ENCODE assay signal across 20 cellular contexts in genomic region chr4:177356191-177356590, GRCh38. TPM values are rescaled to one million over a fixed set of nuclear protein-coding genes. Genes with fewer than 3 reads are reported as not detected.
DNase-seq lines count a peak whose midpoint lies in the region; ATAC-seq, FAIRE-seq and TF ChIP-seq lines count a peak whose summit lies in the region.
"Had no signal": no experiment of that assay in that cellular context is flagged by ENCODE, and none has a peak within 500 bp of the region (broad histone marks: within the 10 kb centered on the region; RNA-seq: fewer than 3 reads in every experiment).

No MANE protein-coding gene starts in this region.

- no peak for TF ChIP-seq EP300 in A549 (IDR thresholded peaks at IDR 0.05)

- H3K4me1 ChIP-seq in A549: peaks cover 16% of the 10 kb centered on the region
- H3K4me1 ChIP-seq in RWPE2 (ENCODE audit: insufficient read depth, poor library complexity, severe bottlenecking): peaks cover 10% of the 10 kb centered on the region
- H3K4me1 ChIP-seq in fibroblast of lung (ENCODE audit: control insufficient read depth, extremely low read depth, insufficient read depth, low read length): no peaks in the 10 kb centered on the region
- H3K4me1 ChIP-seq: BLaER1 had no signal

- no peak for FAIRE-seq in A549 (lab: Jason Lieb, UNC)
- FAIRE-seq: GM12892, H54 had no signal

- no peak overlapping the region for H3K4me3 ChIP-seq in A549
- no peak overlapping the region for H3K4me3 ChIP-seq in RWPE2 (ENCODE audit: severe bottlenecking)
- H3K4me3 ChIP-seq in fibroblast of lung (replicated peaks in 1 of 4; ENCODE audit: control extremely low read depth in 1 of 4, insufficient read depth in 1 of 4, low read depth in 3 of 4, low read length in 4 of 4): no peak overlapping the region
- H3K4me3 ChIP-seq: BLaER1, SK-N-MC had no signal

- CTCF ChIA-PET in A549 (lab: Yijun Ruan, JAX) (interaction anchor here (1.7 kb wide), 1 partner anchor 16 kb away, joined by 4 read pairs; no protein-coding TSS in a partner anchor), HEK293T (lab: Yijun Ruan, JAX) (no interaction called here), T-cell (lab: Charles Lee) (interaction anchor here in 1 of 2 donors (1.0 kb wide), 1 partner anchor 10 kb away, joined by 3 read pairs; no protein-coding TSS in a partner anchor)

- TF ChIP-seq RAD21 in A549 (conservative IDR thresholded peaks at IDR 0.05 in 1 of 2, IDR thresholded peaks at IDR 0.05 in 1 of 2): no peak

- H3K27me3 ChIP-seq in RWPE2 (ENCODE audit: insufficient read depth, poor library complexity, severe bottlenecking) (no peaks in the 10 kb centered on the region), fibroblast of lung (ENCODE audit: control insufficient read depth, insufficient read depth, low read length) (no peaks in the 10 kb centered on the region)
- H3K27me3 ChIP-seq: BLaER1 had no signal

- no peak for TF ChIP-seq CTCF in A549 (IDR thresholded peaks at IDR 0.05)
- no peak for TF ChIP-seq CTCF in RWPE2 (IDR thresholded peaks at IDR 0.05; ENCODE audit: poor library complexity, severe bottlenecking)
- TF ChIP-seq CTCF in fibroblast of lung (conservative IDR thresholded peaks at IDR 0.05 in 1 of 2, IDR thresholded peaks at IDR 0.05 in 1 of 2; ENCODE audit: low read depth in 1 of 2, low read length in 2 of 2): no peak

- peak overlapping the region; percentile 39; the same call in 2 of the 3 replicates for H3K4me2 ChIP-seq in A549
- H3K4me2 ChIP-seq in fibroblast of lung (ENCODE audit: extremely low read depth, insufficient read depth, low read length): no peak overlapping the region
- H3K4me2 ChIP-seq: BLaER1 had no signal

- no peak overlapping the region for H3K27ac Mint-ChIP-seq in T-cell
- H3K27ac Mint-ChIP-seq: CD8-positive, alpha-beta T cell had no signal

- no peaks in the 10 kb centered on the region for H3K27me3 Mint-ChIP-seq in T-cell

- no peaks in the 10 kb centered on the region for H3K9me3 Mint-ChIP-seq in T-cell
- H3K9me3 Mint-ChIP-seq: CD8-positive, alpha-beta T cell had no signal

- intact Hi-C loops in left colon (cut with DNase I, micrococcal nuclease): no loop called here

- H3K36me3 ChIP-seq in RWPE2 (ENCODE audit: low read depth): peaks cover 58% of the 10 kb centered on the region
- no peaks in the 10 kb centered on the region for H3K36me3 ChIP-seq in fibroblast of lung (ENCODE audit: control insufficient read depth, insufficient read depth, low read length)

- no peak for DNase-seq in A549 (ENCODE audit: low read depth in 1 of 2, low spot score in 1 of 2)
- no peak for DNase-seq in HEK293T (ENCODE audit: extremely low spot score)
- DNase-seq in RWPE2 (ENCODE audit: low spot score): no peak
- peak; percentile 43 to 58 for DNase-seq in fibroblast of lung (ENCODE audit: low read depth in 2 of 2)
- DNase-seq in left colon: no peak
- no peak for DNase-seq in T-helper 1 cell
- DNase-seq in T-cell: no peak
- DNase-seq: CD8-positive, alpha-beta T cell; DMS79 treated with DMSO at 0.1 percent for 48 hours; GF-D8; NCI-H1092; NCI-H187; NCI-H446 had no signal

- POLR2A ChIA-PET in A549 (lab: Yijun Ruan, JAX): no interaction called here
- POLR2A ChIA-PET in HEK293T (lab: Yijun Ruan, JAX): no interaction called here
- POLR2A ChIA-PET in T-cell (lab: Charles Lee): no interaction called here

- H3K79me2 ChIP-seq in fibroblast of lung (ENCODE audit: control insufficient read depth, insufficient read depth, low read length): no peaks in the 10 kb centered on the region

- no peak overlapping the region for H3K27ac ChIP-seq in A549
- no peak overlapping the region for H3K27ac ChIP-seq in RWPE2 (ENCODE audit: poor library complexity, severe bottlenecking)
- H3K27ac ChIP-seq in fibroblast of lung (ENCODE audit: insufficient read depth, low read length): no peak overlapping the region
- H3K27ac ChIP-seq: BLaER1, SK-N-MC had no signal

- ATAC-seq in A549 (no peak), RWPE2 (ENCODE audit: low read depth) (0 out of 3 replicates have a peak, but pooled peaks have one; percentile 54), left colon (no peak), GM18520 (IDR thresholded peaks at IDR 0.05; ENCODE audit: unreplicated experiment) (no peak), T-cell (replicated peaks in 1 of 4) (no peak)
- ATAC-seq: CD8-positive, alpha-beta T cell; Panc1; Right ventricle myocardium inferior had no signal

- TF ChIP-seq POLR2A in A549 (IDR thresholded peaks at IDR 0.05; ENCODE audit: low read length): no peak

- H4K20me1 ChIP-seq in fibroblast of lung (ENCODE audit: control insufficient read depth, extremely low read depth, insufficient read depth, low read length): no peaks in the 10 kb centered on the region
- H4K20me1 ChIP-seq: BLaER1 had no signal

- H3K4me1 Mint-ChIP-seq in T-cell: no peaks in the 10 kb centered on the region

- H3K9ac ChIP-seq in fibroblast of lung (ENCODE audit: insufficient read depth, low read length): no peak overlapping the region
- H3K9ac ChIP-seq: BLaER1 had no signal

- H3K4me3 Mint-ChIP-seq in T-cell: no peak overlapping the region
- H3K4me3 Mint-ChIP-seq: CD8-positive, alpha-beta T cell had no signal

- H3K36me3 Mint-ChIP-seq in T-cell: no peaks in the 10 kb centered on the region
- H3K36me3 Mint-ChIP-seq: CD8-positive, alpha-beta T cell had no signal

- no peak overlapping the region for H2AFZ ChIP-seq in fibroblast of lung (ENCODE audit: low read length)

- H3K9me3 ChIP-seq in A549 (no peaks in the 10 kb centered on the region), RWPE2 (ENCODE audit: severe bottlenecking) (no peaks in the 10 kb centered on the region), fibroblast of lung (ENCODE audit: control insufficient read depth, insufficient read depth, low read depth, low read length) (no peaks in the 10 kb centered on the region)
- H3K9me3 ChIP-seq: BLaER1 had no signal

TF ChIP-seq in A549, 52 proteins besides CTCF, POLR2A, EP300 and RAD21 (continues in another document):
- TF ChIP-seq POLR2AphosphoS2 (conservative IDR thresholded peaks at IDR 0.05; ENCODE audit: low read length) (no peak), BHLHE40 (IDR thresholded peaks at IDR 0.05; ENCODE audit: low read depth, low read length) (no peak), ESRRA (IDR thresholded peaks at IDR 0.05; ENCODE audit: borderline replicate concordance, low read length) (no peak), PHF8 (IDR thresholded peaks at IDR 0.05; ENCODE audit: borderline replicate concordance, low read depth) (no peak), HOXB13 (CRISPR knock-in tag; IDR thresholded peaks at IDR 0.05; ENCODE audit: low read depth) (no peak)
- TF ChIP-seq, protein P1, sequence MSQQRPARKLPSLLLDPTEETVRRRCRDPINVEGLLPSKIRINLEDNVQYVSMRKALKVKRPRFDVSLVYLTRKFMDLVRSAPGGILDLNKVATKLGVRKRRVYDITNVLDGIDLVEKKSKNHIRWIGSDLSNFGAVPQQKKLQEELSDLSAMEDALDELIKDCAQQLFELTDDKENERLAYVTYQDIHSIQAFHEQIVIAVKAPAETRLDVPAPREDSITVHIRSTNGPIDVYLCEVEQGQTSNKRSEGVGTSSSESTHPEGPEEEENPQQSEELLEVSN (IDR thresholded peaks at IDR 0.05; ENCODE audit: borderline replicate concordance, low read depth): no peak

TF ChIP-seq in HEK293T, 16 proteins besides CTCF, POLR2A, EP300 and RAD21:
- TF ChIP-seq, protein P2, sequence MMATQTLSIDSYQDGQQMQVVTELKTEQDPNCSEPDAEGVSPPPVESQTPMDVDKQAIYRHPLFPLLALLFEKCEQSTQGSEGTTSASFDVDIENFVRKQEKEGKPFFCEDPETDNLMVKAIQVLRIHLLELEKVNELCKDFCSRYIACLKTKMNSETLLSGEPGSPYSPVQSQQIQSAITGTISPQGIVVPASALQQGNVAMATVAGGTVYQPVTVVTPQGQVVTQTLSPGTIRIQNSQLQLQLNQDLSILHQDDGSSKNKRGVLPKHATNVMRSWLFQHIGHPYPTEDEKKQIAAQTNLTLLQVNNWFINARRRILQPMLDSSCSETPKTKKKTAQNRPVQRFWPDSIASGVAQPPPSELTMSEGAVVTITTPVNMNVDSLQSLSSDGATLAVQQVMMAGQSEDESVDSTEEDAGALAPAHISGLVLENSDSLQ (IDR thresholded peaks at IDR 0.05): peak; percentile 3; the same call in 1 of the 2 replicates
- no peak for TF ChIP-seq L3MBTL2 (conservative IDR thresholded peaks at IDR 0.05)

RNA-seq across cellular contexts. Expression of gene NEIL3, which starts 46.5 kb away (rescaled TPM):
- 29.1 and 42.0 TPM in 2 replicates for polyA plus RNA-seq in A549 (2011; rRNA removed)
- polyA plus RNA-seq in A549 (2012; cell fraction: cytosol; rRNA removed): 16.0 and 16.3 TPM in 2 replicates
- polyA plus RNA-seq in A549 (2012; cell fraction: nucleus; rRNA removed): 14.7 and 17.9 TPM in 2 replicates
- 22.1 to 25.8 TPM (median 23.4 TPM) in 3 replicates for polyA plus RNA-seq in A549 (2017; fragmentation: RNase III; extraction: RNeasy Plus Mini Kit Qiagen cat#74134 plus additional on column Dnase treatment)
- 17.1 and 17.3 TPM in 2 replicates for polyA minus RNA-seq in A549 (2011; rRNA and poly(A)+ RNA removed)
- 2.3 and 4.5 TPM in 2 replicates for total RNA-seq in fibroblast of lung
- polyA plus RNA-seq in fibroblast of lung: 5.2 and 10.6 TPM in 2 replicates
- polyA plus RNA-seq in fibroblast of lung (2012): 2.4 and 5.4 TPM in 2 replicates
- polyA minus RNA-seq in fibroblast of lung (ENCODE audit: low replicate concordance): 1.3 TPM in 1 of 2 replicates, not detected in the other
- total RNA-seq in left colon: 1 to 10 TPM; 1.0 to 2.3 TPM
- total RNA-seq in T-cell: under 1 TPM; 0.25 to 0.90 (median 0.44) TPM

Comparison
In these comparisons a context has a peak if more than half of its experiments do, and no peak if none do; other contexts are left out.
1. DNase-seq: peak in fibroblast of lung (2 of 2); none in A549 (0 of 2), HEK293T (single experiment), RWPE2 (single experiment), left colon (0 of 2), T-helper 1 cell (0 of 5) and T-cell (0 of 34).